ENCODE assay signal across 23 cellular contexts in genomic region chr14:87567926-87568325, GRCh38.
"Had no signal": no experiment of that assay in that cellular context is flagged by ENCODE, and none has a peak within 500 bp of the region (broad histone marks: within the 10 kb centered on the region; RNA-seq: fewer than 3 reads in every experiment).

No MANE protein-coding gene starts in this region.

- DNase-seq: activated CD4-positive, alpha-beta memory T cell treated with anti-CD3 and anti-CD28 coated beads for 36 hours; activated CD4-positive, alpha-beta T cell treated with anti-CD3 and anti-CD28 coated beads, Interleukin-2, amount 10 ng/mL, durations not matched to agents 7 days and 5 days; activated CD4-positive, CD25-positive, alpha-beta regulatory T cell; activated CD8-positive, alpha-beta memory T cell treated with anti-CD3 and anti-CD28 coated beads for 24 hours; activated effector memory CD4-positive, alpha-beta T cell treated with anti-CD3 and anti-CD28 coated beads, Interleukin-2, amount 50 U/mL, for 16 hours; activated naive CD4-positive, alpha-beta T cell treated with Interleukin-2 at 50 U/mL for 16 hours; activated T-cell treated with anti-CD3 and anti-CD28 coated beads, Interleukin-2, amount 50 U/mL, for 4 hours; caudate nucleus; IMR-90; KBM-7; NCI-H1048; NCI-H1694 treated with DMSO at 0.1 percent for 48 hours; NCI-H2081; NCI-H226; NCI-H510A treated with DMSO at 0.1 percent for 48 hours; NCI-H69; PC-3; SHP77; T-helper 17 cell; T-helper 9 cell had no signal

- H3K27ac ChIP-seq: breast epithelium had no signal

- H3K36me3 Mint-ChIP-seq: activated CD4-positive, alpha-beta memory T cell treated with anti-CD3 and anti-CD28 coated beads for 36 hours; activated naive CD8-positive, alpha-beta T cell had no signal

- H3K4me3 ChIP-seq: breast epithelium had no signal

- ATAC-seq: activated T-cell treated with anti-CD3 and anti-CD28 coated beads, Interleukin-2, amount 50 U/mL, for 4 hours; PC-3; T-helper 17 cell had no signal

- H3K4me1 Mint-ChIP-seq: activated CD4-positive, alpha-beta T cell treated with anti-CD3 and anti-CD28 coated beads, Interleukin-2, amount 10 ng/mL, durations not matched to agents 7 days and 5 days; T-helper 17 cell had no signal

- H3K27ac Mint-ChIP-seq: activated CD4-positive, alpha-beta memory T cell treated with anti-CD3 and anti-CD28 coated beads for 36 hours; activated CD4-positive, alpha-beta T cell treated with anti-CD3 and anti-CD28 coated beads, Interleukin-2, amount 10 ng/mL, durations not matched to agents 7 days and 5 days; activated naive CD8-positive, alpha-beta T cell; T-helper 17 cell had no signal

- H3K27me3 Mint-ChIP-seq: activated CD4-positive, alpha-beta memory T cell treated with anti-CD3 and anti-CD28 coated beads for 36 hours; activated CD4-positive, alpha-beta T cell treated with anti-CD3 and anti-CD28 coated beads, Interleukin-2, amount 10 ng/mL, durations not matched to agents 7 days and 5 days; activated naive CD8-positive, alpha-beta T cell; T-helper 17 cell had no signal

- FAIRE-seq: RCC 7860 had no signal

- H3K9me3 ChIP-seq: breast epithelium had no signal

- H3K4me3 Mint-ChIP-seq: activated CD4-positive, alpha-beta memory T cell treated with anti-CD3 and anti-CD28 coated beads for 36 hours; activated CD4-positive, alpha-beta T cell treated with anti-CD3 and anti-CD28 coated beads, Interleukin-2, amount 10 ng/mL, durations not matched to agents 7 days and 5 days; activated naive CD8-positive, alpha-beta T cell; activated T-cell treated with anti-CD3 and anti-CD28 coated beads, Interleukin-2, amount 50 U/mL, for 4 hours; T-helper 17 cell had no signal

- H3K4me1 ChIP-seq: breast epithelium had no signal

- H3K27me3 ChIP-seq: breast epithelium had no signal

- H3K36me3 ChIP-seq: breast epithelium had no signal
